ENCODE assay signal across 21 cellular contexts in genomic region chr1:236727521-236727920, GRCh38. TPM values are rescaled to one million over a fixed set of nuclear protein-coding genes. Genes with fewer than 3 reads are reported as not detected.
"Had no signal": no experiment of that assay in that cellular context is flagged by ENCODE, and none has a peak within 500 bp of the region (broad histone marks: within the 10 kb centered on the region; RNA-seq: fewer than 3 reads in every experiment).

No MANE protein-coding gene starts in this region.

- H3K4me3 ChIP-seq: mucosa of descending colon, smooth muscle cell, upper lobe of right lung had no signal

- H3K27me3 ChIP-seq: brain microvascular endothelial cell, upper lobe of right lung had no signal

- ATAC-seq: left lobe of liver; mucosa of descending colon; naive thymus-derived CD8-positive, alpha-beta T cell; upper lobe of right lung had no signal

- H3K4me1 Mint-ChIP-seq: activated naive CD8-positive, alpha-beta T cell treated with anti-CD3 and anti-CD28 coated beads, Interleukin-2, amount 10 ng/mL, durations not matched to agents 7 days and 5 days; naive thymus-derived CD8-positive, alpha-beta T cell had no signal

- H3K36me3 Mint-ChIP-seq: activated naive CD8-positive, alpha-beta T cell treated with anti-CD3 and anti-CD28 coated beads, Interleukin-2, amount 10 ng/mL, durations not matched to agents 7 days and 5 days had no signal

- DNase-seq: activated CD4-positive, CD25-positive, alpha-beta regulatory T cell treated with anti-CD3 and anti-CD28 coated beads, Interleukin-2, amount 50 U/mL, for 72 hours; activated naive CD4-positive, alpha-beta T cell; activated naive CD8-positive, alpha-beta T cell treated with anti-CD3 and anti-CD28 coated beads, Interleukin-2, amount 10 ng/mL, durations not matched to agents 7 days and 5 days; activated T-cell treated with anti-CD3 and anti-CD28 coated beads for 4 hours; anterior cingulate cortex; brain microvascular endothelial cell; cerebellar nuclear complex; effector memory CD4-positive, alpha-beta T cell; foreskin melanocyte; islet precursor cell; mucosa of descending colon; naive thymus-derived CD8-positive, alpha-beta T cell; retina; T-helper 9 cell; upper lobe of right lung had no signal

- H2AFZ ChIP-seq: parathyroid adenoma had no signal

- H3K9me3 ChIP-seq: mucosa of descending colon, neutrophil, upper lobe of right lung had no signal

- H3K27ac ChIP-seq: brain microvascular endothelial cell, neutrophil, parathyroid adenoma, upper lobe of right lung had no signal

- H3K9me3 Mint-ChIP-seq: activated naive CD8-positive, alpha-beta T cell treated with anti-CD3 and anti-CD28 coated beads, Interleukin-2, amount 10 ng/mL, durations not matched to agents 7 days and 5 days; naive thymus-derived CD8-positive, alpha-beta T cell; stimulated activated naive CD8-positive, alpha-beta T cell treated with anti-CD3 and anti-CD28 coated beads, Interleukin-15, Interleukin-2, amounts not matched to agents 100 ng/mL and 50 ng/mL, for 24 hours had no signal

- H3K27ac Mint-ChIP-seq: activated naive CD8-positive, alpha-beta T cell treated with anti-CD3 and anti-CD28 coated beads, Interleukin-2, amount 10 ng/mL, durations not matched to agents 7 days and 5 days; naive thymus-derived CD8-positive, alpha-beta T cell; stimulated activated naive CD8-positive, alpha-beta T cell treated with anti-CD3 and anti-CD28 coated beads, Interleukin-15, Interleukin-2, amounts not matched to agents 100 ng/mL and 50 ng/mL, for 24 hours had no signal

- H3K9ac ChIP-seq: parathyroid adenoma had no signal

- H3K4me1 ChIP-seq: parathyroid adenoma, upper lobe of right lung had no signal

- H3K4me3 Mint-ChIP-seq: activated naive CD8-positive, alpha-beta T cell treated with anti-CD3 and anti-CD28 coated beads, Interleukin-2, amount 10 ng/mL, durations not matched to agents 7 days and 5 days; naive thymus-derived CD8-positive, alpha-beta T cell; stimulated activated naive CD8-positive, alpha-beta T cell treated with anti-CD3 and anti-CD28 coated beads, Interleukin-15, Interleukin-2, amounts not matched to agents 100 ng/mL and 50 ng/mL, for 24 hours had no signal

- H3K79me2 ChIP-seq: parathyroid adenoma had no signal

- H3K27me3 Mint-ChIP-seq: stimulated activated naive CD8-positive, alpha-beta T cell treated with anti-CD3 and anti-CD28 coated beads, Interleukin-15, Interleukin-2, amounts not matched to agents 100 ng/mL and 50 ng/mL, for 24 hours had no signal

- H3K4me2 ChIP-seq: smooth muscle cell had no signal

- H3K36me3 ChIP-seq: brain microvascular endothelial cell, neutrophil, upper lobe of right lung had no signal

RNA-seq across cellular contexts. Expression of gene ACTN2, which starts 41.2 kb away (rescaled TPM):
- total RNA-seq: activated CD8-positive, alpha-beta memory T cell treated with anti-CD3 and anti-CD28 coated beads for 36 hours; activated naive CD8-positive, alpha-beta T cell treated with anti-CD3 and anti-CD28 coated beads, Interleukin-2, amount 10 ng/mL, durations not matched to agents 7 days and 5 days; left lobe of liver; smooth muscle cell had no signal
- polyA plus RNA-seq: naive thymus-derived CD8-positive, alpha-beta T cell; smooth muscle cell had no signal
